In genomic region chr1:178417858-178418257, GRCh38 we compare ENCODE assay signal across 1 cellular context.
TF ChIP-seq lines count a peak whose summit lies in the region.

No MANE protein-coding gene starts in this region.

TF ChIP-seq in K562, 482 proteins besides CTCF, POLR2A, EP300 and RAD21 (continued from another document):
- no peak for TF ChIP-seq ATF1 (CRISPR knock-in tag; IDR thresholded peaks at IDR 0.05)
- TF ChIP-seq ATF1 (tag; IDR thresholded peaks at IDR 0.05) = no peak
